ENCODE assay signal across 17 cellular contexts in the genomic region with DNA sequence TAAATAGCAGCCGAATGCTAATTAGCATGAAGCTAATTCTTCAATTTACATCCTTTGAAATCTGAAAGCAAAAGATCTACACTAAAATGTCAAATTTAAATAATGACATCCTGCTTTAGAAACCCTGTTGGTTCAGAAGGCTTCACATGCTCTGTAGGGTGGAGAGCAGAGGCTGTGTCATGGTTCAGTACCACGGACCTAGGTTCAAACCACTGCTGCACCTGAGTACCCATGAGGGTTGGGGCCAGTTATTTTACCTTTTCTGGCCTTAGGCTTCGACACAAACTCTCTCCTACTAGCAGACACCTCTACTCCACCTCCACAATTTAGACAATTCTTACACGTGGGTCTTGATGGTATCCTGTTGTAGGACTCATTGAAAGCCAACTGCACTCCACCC.
A peak's percentile ranks its signal among the peaks of the same experiment; 100 is the strongest.
DNase-seq lines count a peak whose midpoint lies in the region; ATAC-seq and TF ChIP-seq lines count a peak whose summit lies in the region.
"Had no signal": no experiment of that assay in that cellular context is flagged by ENCODE, and none has a peak within 500 bp of the region (broad histone marks: within the 10 kb centered on the region; RNA-seq: fewer than 3 reads in every experiment).

No MANE protein-coding gene starts in this region.

- DNase-seq in activated CD4-positive, alpha-beta memory T cell treated with anti-CD3 and anti-CD28 coated beads, Interleukin-2, amount 10 ng/mL, durations not matched to agents 7 days and 5 days, result no peak
- no peak for DNase-seq in activated CD4-positive, alpha-beta memory T cell treated with anti-CD3 and anti-CD28 coated beads for 36 hours
- DNase-seq in psoas muscle (no peak), testis (no peak), kidney tubule cell (ENCODE audit: low spot score) (no peak)
- DNase-seq: activated T-cell treated with anti-CD3 and anti-CD28 coated beads, Interleukin-2, amount 50 U/mL, for 48 hours; foreskin melanocyte; mesenchymal stem cell; NCI-H187 treated with DMSO at 0.1 percent for 48 hours; Peyer's patch; stimulated activated CD4-positive, alpha-beta T cell treated with anti-CD3 and anti-CD28 coated beads, Interleukin-4, amount 100 ng/mL, for 1 hour had no signal

- no peaks in the 10 kb centered on the region for H3K27me3 Mint-ChIP-seq in activated CD4-positive, alpha-beta memory T cell treated with anti-CD3 and anti-CD28 coated beads, Interleukin-2, amount 10 ng/mL, durations not matched to agents 7 days and 5 days
- H3K27me3 Mint-ChIP-seq in activated CD4-positive, alpha-beta memory T cell treated with anti-CD3 and anti-CD28 coated beads for 36 hours, result no peaks in the 10 kb centered on the region
- H3K27me3 Mint-ChIP-seq: central memory CD8-positive, alpha-beta T cell had no signal

- intact Hi-C loops in activated CD4-positive, alpha-beta memory T cell treated with anti-CD3 and anti-CD28 coated beads for 36 hours (cut with micrococcal nuclease), result no loop called here
- intact Hi-C loops in psoas muscle (cut with DNase I), result no loop called here
- intact Hi-C loops in testis (cut with DNase I; ENCODE audit: low total_unique reads), result no loop called here

- H3K9me3 ChIP-seq in psoas muscle (no peaks in the 10 kb centered on the region), testis (no peaks in the 10 kb centered on the region)
- H3K9me3 ChIP-seq: Peyer's patch, vagina had no signal

- peaks cover 34% of the 10 kb centered on the region for H3K4me1 Mint-ChIP-seq in activated CD4-positive, alpha-beta memory T cell treated with anti-CD3 and anti-CD28 coated beads, Interleukin-2, amount 10 ng/mL, durations not matched to agents 7 days and 5 days
- H3K4me1 Mint-ChIP-seq in activated CD4-positive, alpha-beta memory T cell treated with anti-CD3 and anti-CD28 coated beads for 36 hours (ENCODE audit: low read depth), result peaks cover 27% of the 10 kb centered on the region

- peaks cover 51% of the 10 kb centered on the region for H3K36me3 Mint-ChIP-seq in activated CD4-positive, alpha-beta memory T cell treated with anti-CD3 and anti-CD28 coated beads, Interleukin-2, amount 10 ng/mL, durations not matched to agents 7 days and 5 days (ENCODE audit: low read depth)
- H3K36me3 Mint-ChIP-seq in activated CD4-positive, alpha-beta memory T cell treated with anti-CD3 and anti-CD28 coated beads for 36 hours, result peaks cover 11% of the 10 kb centered on the region

- TF ChIP-seq CTCF in psoas muscle (IDR thresholded peaks at IDR 0.05) (no peak), testis (IDR thresholded peaks at IDR 0.05) (no peak)

- no peak overlapping the region for H3K27ac ChIP-seq in psoas muscle
- no peak overlapping the region for H3K27ac ChIP-seq in testis
- H3K27ac ChIP-seq: Peyer's patch, vagina had no signal

- POLR2A ChIA-PET in activated CD4-positive, alpha-beta memory T cell treated with anti-CD3 and anti-CD28 coated beads, Interleukin-2, amount 10 ng/mL, durations not matched to agents 7 days and 5 days (lab: Charles Lee), result interaction anchor here (1.1 kb wide), 1 partner anchor 11 kb away, joined by 4 read pairs; no protein-coding TSS in a partner anchor
- POLR2A ChIA-PET in activated CD4-positive, alpha-beta memory T cell treated with anti-CD3 and anti-CD28 coated beads for 36 hours (lab: Charles Lee), result no interaction called here

- whole genome bisulfite sequencing in psoas muscle, 3 donors, result 83 to 90% (median 86%) methylated on average over 4 of the region's 4 CpGs
- 83 to 85% methylated on average over 4 of the region's 4 CpGs for WGBS in testis, 2 donors

- no peaks in the 10 kb centered on the region for H3K9me3 Mint-ChIP-seq in activated CD4-positive, alpha-beta memory T cell treated with anti-CD3 and anti-CD28 coated beads, Interleukin-2, amount 10 ng/mL, durations not matched to agents 7 days and 5 days
- H3K9me3 Mint-ChIP-seq in activated CD4-positive, alpha-beta memory T cell treated with anti-CD3 and anti-CD28 coated beads for 36 hours, result no peaks in the 10 kb centered on the region
- H3K9me3 Mint-ChIP-seq: central memory CD8-positive, alpha-beta T cell had no signal

- H3K36me3 ChIP-seq in psoas muscle (ENCODE audit: insufficient read depth in 1 of 2, low read depth in 1 of 2) (peaks cover 3 to 24% of the 10 kb centered on the region in 2 donors), testis (ENCODE audit: low read depth, missing control alignments) (no peaks in the 10 kb centered on the region)
- H3K36me3 ChIP-seq: vagina had no signal

- no peaks in the 10 kb centered on the region for H3K27me3 ChIP-seq in psoas muscle (ENCODE audit: insufficient read depth in 3 of 3, low read length in 2 of 3)
- H3K27me3 ChIP-seq in testis, result no peaks in the 10 kb centered on the region
- H3K27me3 ChIP-seq: Peyer's patch, vagina had no signal

- H3K4me3 ChIP-seq in psoas muscle, result no peak overlapping the region
- no peak overlapping the region for H3K4me3 ChIP-seq in testis
- H3K4me3 ChIP-seq: Peyer's patch, vagina had no signal

- CTCF ChIA-PET in activated CD4-positive, alpha-beta memory T cell treated with anti-CD3 and anti-CD28 coated beads, Interleukin-2, amount 10 ng/mL, durations not matched to agents 7 days and 5 days (lab: Charles Lee), result no interaction called here
- CTCF ChIA-PET in activated CD4-positive, alpha-beta memory T cell treated with anti-CD3 and anti-CD28 coated beads for 36 hours (lab: Charles Lee), result interaction anchor here (1.3 to 2.0 kb wide), 2 partner anchors 20 to 313 kb away, joined by 6 read pairs; no protein-coding TSS in a partner anchor

- ATAC-seq in GM21390 (IDR thresholded peaks at IDR 0.05; ENCODE audit: unreplicated experiment) (peak; percentile 44), HG03457 (IDR thresholded peaks at IDR 0.05; ENCODE audit: unreplicated experiment) (peak; percentile 40), psoas muscle (peak in 3 of 4 donors; percentile 38 to 45 (median 42)), GM21576 (IDR thresholded peaks at IDR 0.05; ENCODE audit: unreplicated experiment) (no peak)
- ATAC-seq: sciatic nerve had no signal

- H3K4me3 Mint-ChIP-seq in activated CD4-positive, alpha-beta memory T cell treated with anti-CD3 and anti-CD28 coated beads, Interleukin-2, amount 10 ng/mL, durations not matched to agents 7 days and 5 days, result no peak overlapping the region
- H3K4me3 Mint-ChIP-seq in activated CD4-positive, alpha-beta memory T cell treated with anti-CD3 and anti-CD28 coated beads for 36 hours, result no peak overlapping the region

- TF ChIP-seq POLR2A in testis (IDR thresholded peaks at IDR 0.05), result no peak

- H3K27ac Mint-ChIP-seq in activated CD4-positive, alpha-beta memory T cell treated with anti-CD3 and anti-CD28 coated beads, Interleukin-2, amount 10 ng/mL, durations not matched to agents 7 days and 5 days, result peak overlapping the region; percentile 85
- no peak overlapping the region for H3K27ac Mint-ChIP-seq in activated CD4-positive, alpha-beta memory T cell treated with anti-CD3 and anti-CD28 coated beads for 36 hours

- H3K4me1 ChIP-seq in psoas muscle (peaks cover 9% of the 10 kb centered on the region), testis (no peaks in the 10 kb centered on the region)
- H3K4me1 ChIP-seq: vagina had no signal
